ENCODE assay signal across 21 cellular contexts in genomic region chr4:149047368-149047767, GRCh38.
A peak's percentile ranks its signal among the peaks of the same experiment; 100 is the strongest.
DNase-seq lines count a peak whose midpoint lies in the region; ATAC-seq and TF ChIP-seq lines count a peak whose summit lies in the region.
"Had no signal": no experiment of that assay in that cellular context is flagged by ENCODE, and none has a peak within 500 bp of the region (broad histone marks: within the 10 kb centered on the region; RNA-seq: fewer than 3 reads in every experiment).

No MANE protein-coding gene starts in this region.

- H3K36me3 Mint-ChIP-seq in mesothelial cell of epicardium: no peaks in the 10 kb centered on the region
- H3K36me3 Mint-ChIP-seq: CD14-positive monocyte had no signal

- H3K4me3 ChIP-seq in osteoblast (ENCODE audit: insufficient read depth, low read length): no peak overlapping the region
- no peak overlapping the region for H3K4me3 ChIP-seq in mucosa of descending colon

- no peaks in the 10 kb centered on the region for H3K36me3 ChIP-seq in osteoblast (ENCODE audit: insufficient read depth, low read length)
- no peaks in the 10 kb centered on the region for H3K36me3 ChIP-seq in mucosa of descending colon (ENCODE audit: low read depth)

- no peaks in the 10 kb centered on the region for H4K20me1 ChIP-seq in osteoblast (ENCODE audit: insufficient read depth, low read length)

- intact Hi-C loops in mucosa of descending colon (cut with DNase I, micrococcal nuclease): no loop called here

- H3K27me3 Mint-ChIP-seq in mesothelial cell of epicardium (ENCODE audit: low read depth): no peaks in the 10 kb centered on the region

- TF ChIP-seq CTCF in mesothelial cell of epicardium (IDR thresholded peaks at IDR 0.05; ENCODE audit: unreplicated experiment) (no peak), osteoblast (IDR thresholded peaks at IDR 0.05; ENCODE audit: extremely low read depth, low read depth, low read length) (no peak), mucosa of descending colon (IDR thresholded peaks at IDR 0.05) (no peak)

- H3K4me2 ChIP-seq in osteoblast (ENCODE audit: insufficient read depth, low read length): no peak overlapping the region
- H3K4me2 ChIP-seq: SK-N-SH had no signal

- DNase-seq in GM03348 (ENCODE audit: low spot score) (peak; percentile 6), LHCN-M2 (ENCODE audit: low read depth) (peak; percentile 4), hepatic stellate cell (ENCODE audit: low spot score) (peak; percentile 19), mesothelial cell of epicardium (ENCODE audit: low spot score in 2 of 2, unreplicated experiment in 2 of 2) (no peak), osteoblast (ENCODE audit: insufficient read length, low spot score, missing footprints) (no peak), T1000 (lab: John Stamatoyannopoulos, UW) (no peak), mucosa of descending colon (no peak)
- DNase-seq: DMS79 treated with DMSO at 0.1 percent for 48 hours, GOT3, KBM-7, MV-4-11, NCI-H1417, NCI-H187 treated with DMSO at 0.1 percent for 48 hours, NCI-H226, NCI-H524 treated with DMSO at 0.1 percent for 48 hours, PC-3, RPMI8226, SHP77 treated with DMSO at 0.1 percent for 48 hours, SK-N-SH had no signal

- H3K27me3 ChIP-seq in osteoblast (ENCODE audit: insufficient read depth, low read length): no peaks in the 10 kb centered on the region

- no peaks in the 10 kb centered on the region for H3K79me2 ChIP-seq in osteoblast (ENCODE audit: insufficient read depth, low read length)

- no peaks in the 10 kb centered on the region for H3K9me3 ChIP-seq in osteoblast (ENCODE audit: low read depth, low read length)
- no peaks in the 10 kb centered on the region for H3K9me3 ChIP-seq in mucosa of descending colon
- H3K9me3 ChIP-seq: SK-N-SH had no signal

- H3K9me3 Mint-ChIP-seq in mesothelial cell of epicardium: peaks cover 12% of the 10 kb centered on the region

- no peaks in the 10 kb centered on the region for H3K4me1 ChIP-seq in osteoblast (ENCODE audit: insufficient read depth, low read length)
- no peaks in the 10 kb centered on the region for H3K4me1 ChIP-seq in mucosa of descending colon (ENCODE audit: low read depth)

- ATAC-seq in mucosa of descending colon: no peak
- ATAC-seq: HCT116, PC-3 had no signal

- no peak overlapping the region for H2AFZ ChIP-seq in osteoblast (ENCODE audit: low read length)

- H3K4me1 Mint-ChIP-seq in mesothelial cell of epicardium: no peaks in the 10 kb centered on the region
- H3K4me1 Mint-ChIP-seq: CD14-positive monocyte had no signal

- no peak overlapping the region for H3K27ac ChIP-seq in osteoblast (ENCODE audit: low read depth, low read length)

- H3K27ac Mint-ChIP-seq in mesothelial cell of epicardium: no peak overlapping the region
- H3K27ac Mint-ChIP-seq: CD14-positive monocyte had no signal

- H3K4me3 Mint-ChIP-seq in mesothelial cell of epicardium: no peak overlapping the region
- H3K4me3 Mint-ChIP-seq: CD14-positive monocyte had no signal

Comparison
In these comparisons a context has a peak if more than half of its experiments do, and no peak if none do; other contexts are left out.
1. DNase-seq: peak in GM03348 (single experiment), LHCN-M2 (single experiment) and hepatic stellate cell (single experiment); none in mesothelial cell of epicardium (0 of 2), osteoblast (single experiment), T1000 (single experiment) and mucosa of descending colon (0 of 3).